8 cellular contexts compared by ENCODE assay signal in genomic region chr9:131668439-131669233, GRCh38.
DNase-seq lines count a peak whose midpoint lies in the region; ATAC-seq and TF ChIP-seq lines count a peak whose summit lies in the region.

No MANE protein-coding gene starts in this region.

- 36 to 42% methylated on average over 14 of the region's 14 CpGs for WGBS in heart right ventricle, 2 donors

- ATAC-seq in DND-41 (ENCODE audit: insufficient read depth, low read depth), result peak; percentile 80
- peak in 6 of 8 donors; percentile 23 to 35 (median 28) for ATAC-seq in heart right ventricle

- no peak overlapping the region for H2AFZ ChIP-seq in DND-41 (ENCODE audit: low read depth, low read length)
- H2AFZ ChIP-seq in OCI-LY3 (ENCODE audit: low read depth, low read length), result no peak overlapping the region

- intact Hi-C loops in heart right ventricle (cut with DNase I), result loop anchor here in 1 of 10 donors (5.0 kb wide), 1 partner anchor 64 kb away; no protein-coding TSS in a partner anchor

- H3K27ac ChIP-seq in DND-41 (ENCODE audit: low read length) (peak overlapping the region; percentile 39; the same call in 1 of the 2 replicates), OCI-LY3 (ENCODE audit: low read length) (peak overlapping the region; percentile 74), heart right ventricle (peak overlapping the region; percentile 64 to 91 (median 83))

- peak overlapping the region; percentile 96 for H3K27ac Mint-ChIP-seq in HFFc6

- H3K79me2 ChIP-seq in DND-41 (ENCODE audit: insufficient read depth, low read length), result peaks cover 25% of the 10 kb centered on the region
- peaks cover 100% of the 10 kb centered on the region for H3K79me2 ChIP-seq in OCI-LY3 (ENCODE audit: low read length)

- peaks cover 22% of the 10 kb centered on the region for H3K36me3 Mint-ChIP-seq in HFFc6 (ENCODE audit: low read depth)

- H3K4me2 ChIP-seq in DND-41 (ENCODE audit: insufficient read depth, low read length), result no peak overlapping the region
- H3K4me2 ChIP-seq in OCI-LY3 (ENCODE audit: low read length), result peak overlapping the region; percentile 51

- H3K36me3 ChIP-seq in DND-41 (ENCODE audit: insufficient read depth, low read length) (no peaks in the 10 kb centered on the region), OCI-LY3 (replicated peaks; ENCODE audit: low read depth, low read length) (peaks cover 38% of the 10 kb centered on the region), heart right ventricle (peaks cover 0 to 5% (median 0%) of the 10 kb centered on the region in 9 donors), HAP-1 (replicated peaks) (no peaks in the 10 kb centered on the region)

- in situ Hi-C loops in HAP-1 (cut with MboI; ENCODE audit: low sequenced_read_pairs), result no loop called here

- no peak for TF ChIP-seq CTCF in DND-41 (IDR thresholded peaks at IDR 0.05; ENCODE audit: borderline replicate concordance, extremely low read depth, low read length, poor library complexity, severe bottlenecking)
- TF ChIP-seq CTCF in HFFc6 (IDR thresholded peaks at IDR 0.05), result peak; percentile 10; the same call in 1 of the 2 replicates
- TF ChIP-seq CTCF in OCI-LY3 (IDR thresholded peaks at IDR 0.05; ENCODE audit: low read depth, low read length), result no peak; the same call in 1 of the 2 replicates
- TF ChIP-seq CTCF in heart right ventricle (IDR thresholded peaks at IDR 0.05), result no peak

- H3K4me3 Mint-ChIP-seq in HFFc6, result peak overlapping the region; percentile 63

- H3K27me3 Mint-ChIP-seq in HFFc6 (ENCODE audit: insufficient read depth), result peaks cover 2% of the 10 kb centered on the region; the same call in 1 of the 2 replicates

- H4K20me1 ChIP-seq in DND-41 (ENCODE audit: insufficient read depth, low read length) (peaks cover 66% of the 10 kb centered on the region), OCI-LY3 (ENCODE audit: insufficient read depth, low read length) (peaks cover 98% of the 10 kb centered on the region)

- H3K9ac ChIP-seq in DND-41 (ENCODE audit: low read depth, low read length), result no peak overlapping the region
- peak overlapping the region; percentile 24; the same call in 1 of the 2 replicates for H3K9ac ChIP-seq in OCI-LY3 (ENCODE audit: low read length)

- H3K9me3 ChIP-seq in DND-41 (ENCODE audit: insufficient read depth, low read length, severe bottlenecking), result no peaks in the 10 kb centered on the region
- H3K9me3 ChIP-seq in OCI-LY3 (ENCODE audit: insufficient read depth, low read length), result no peaks in the 10 kb centered on the region
- peaks cover 0 to 4% (median 0%) of the 10 kb centered on the region in 11 donors for H3K9me3 ChIP-seq in heart right ventricle
- H3K9me3 ChIP-seq in HAP-1, result no peaks in the 10 kb centered on the region; the same call in none of the 2 replicates

- DNase-seq in DND-41, result peak; percentile 54
- peak; percentile 70 for DNase-seq in HFFc6
- peak; percentile 69 for DNase-seq in activated effector memory CD4-positive, alpha-beta T cell treated with Interleukin-2 at 50 U/mL for 16 hours
- DNase-seq in heart right ventricle, result no peak
- DNase-seq in stimulated activated CD4-positive, alpha-beta T cell treated with anti-CD3 and anti-CD28 coated beads, Interleukin-12 subunit alpha, Interleukin-12 subunit beta, amount 100 ng/mL, for 4 hours, result peak; percentile 51
- DNase-seq in ecto neural progenitor cell (ENCODE audit: low spot score), result no peak
- DNase-seq in HAP-1 (ENCODE audit: low spot score in 2 of 2), result no peak

- H3K4me3 ChIP-seq in DND-41 (ENCODE audit: low read depth in 1 of 2, low read length in 2 of 2), result no peak overlapping the region
- peak overlapping the region; percentile 35; the same call in 1 of the 2 replicates for H3K4me3 ChIP-seq in OCI-LY3 (ENCODE audit: low read length)
- peak overlapping the region in 1 of 10 donors; percentile 9 for H3K4me3 ChIP-seq in heart right ventricle
- H3K4me3 ChIP-seq in HAP-1, result no peak overlapping the region

- peaks cover 53% of the 10 kb centered on the region for H3K4me1 Mint-ChIP-seq in HFFc6 (ENCODE audit: low read depth)

- H3K27me3 ChIP-seq in DND-41 (ENCODE audit: insufficient read depth, low read length, poor library complexity), result no peaks in the 10 kb centered on the region
- no peaks in the 10 kb centered on the region for H3K27me3 ChIP-seq in OCI-LY3 (ENCODE audit: low read depth, low read length)
- H3K27me3 ChIP-seq in heart right ventricle, result no peaks in the 10 kb centered on the region
- H3K27me3 ChIP-seq in HAP-1 (ENCODE audit: low read depth), result no peaks in the 10 kb centered on the region

- H3K4me1 ChIP-seq in DND-41 (ENCODE audit: insufficient read depth, low read length), result peaks cover 23% of the 10 kb centered on the region
- H3K4me1 ChIP-seq in OCI-LY3 (ENCODE audit: low read length), result peaks cover 72% of the 10 kb centered on the region
- peaks cover 45 to 88% (median 80%) of the 10 kb centered on the region in 9 donors for H3K4me1 ChIP-seq in heart right ventricle
- no peaks in the 10 kb centered on the region for H3K4me1 ChIP-seq in HAP-1

- 0 out of 2 replicates have a peak, but pooled peaks cover 3% of the 10 kb centered on the region for H3K9me3 Mint-ChIP-seq in HFFc6

Comparison
In these comparisons a context has a peak if more than half of its experiments do, and no peak if none do; other contexts are left out.
1. DNase-seq: peak in DND-41 (single experiment), HFFc6 (single experiment), activated effector memory CD4-positive, alpha-beta T cell treated with Interleukin-2 at 50 U/mL for 16 hours (single experiment) and stimulated activated CD4-positive, alpha-beta T cell treated with anti-CD3 and anti-CD28 coated beads, Interleukin-12 subunit alpha, Interleukin-12 subunit beta, amount 100 ng/mL, for 4 hours (single experiment); none in heart right ventricle (0 of 2), ecto neural progenitor cell (single experiment) and HAP-1 (0 of 2).
2. Peak in every context shown above with its lines, with median percentiles within 50 percentile points of each other: H3K27ac ChIP-seq.